ENCODE assay signal across 1 cellular context in the genomic region with DNA sequence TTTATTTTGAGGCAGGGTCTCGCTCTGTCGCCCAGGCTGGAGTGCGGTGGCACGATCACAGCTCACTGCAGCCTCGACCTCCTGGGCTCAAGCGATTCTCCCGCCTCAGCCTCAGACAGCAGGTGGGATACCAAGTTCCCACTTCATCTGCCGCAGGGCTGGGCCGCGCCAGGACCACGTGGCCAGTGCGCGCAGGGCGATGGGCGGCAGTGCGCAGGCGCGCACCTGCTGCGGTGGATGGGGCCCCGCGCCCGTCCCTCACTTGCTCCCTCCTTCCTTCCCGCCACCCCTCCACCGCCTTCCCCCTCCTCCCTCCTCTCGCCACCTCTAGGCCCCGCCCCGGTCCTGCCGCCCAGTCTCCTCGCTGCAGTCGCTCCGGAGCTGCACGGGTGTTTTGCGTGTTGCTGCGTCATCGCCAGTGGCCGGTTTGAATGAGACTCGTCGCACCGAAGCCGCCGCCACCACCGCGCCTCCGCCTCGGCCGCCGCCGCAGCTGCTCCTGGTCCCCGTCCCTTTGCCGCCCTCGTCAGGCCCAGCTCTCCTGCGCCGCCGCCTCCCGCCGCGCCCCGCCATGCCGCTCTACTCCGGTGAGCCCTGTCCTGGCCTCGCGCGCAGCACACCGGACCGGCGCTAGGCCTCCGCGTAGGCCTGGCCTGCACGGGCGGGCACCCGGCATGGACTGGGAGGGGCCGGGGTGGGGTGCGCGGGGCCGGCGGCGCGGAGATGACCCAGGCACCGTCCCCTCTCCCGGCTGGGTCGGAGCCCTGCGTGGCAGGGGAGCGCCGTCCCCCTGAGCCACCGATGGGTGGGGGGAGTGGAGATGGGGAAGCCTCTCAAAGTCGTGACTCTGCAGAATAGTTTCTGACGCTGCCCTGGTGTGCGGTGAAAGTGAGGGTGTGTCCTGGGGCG.
TF ChIP-seq lines count a peak whose summit lies in the region.

A gene (plus strand): TSS at position 430 of the 909 bp plus-strand sequence. CDS start 142 bp downstream, at position 572.

TF ChIP-seq in GM12878, 131 proteins besides CTCF, POLR2A, EP300 and RAD21 (continued from another document):
- TF ChIP-seq, protein P1, sequence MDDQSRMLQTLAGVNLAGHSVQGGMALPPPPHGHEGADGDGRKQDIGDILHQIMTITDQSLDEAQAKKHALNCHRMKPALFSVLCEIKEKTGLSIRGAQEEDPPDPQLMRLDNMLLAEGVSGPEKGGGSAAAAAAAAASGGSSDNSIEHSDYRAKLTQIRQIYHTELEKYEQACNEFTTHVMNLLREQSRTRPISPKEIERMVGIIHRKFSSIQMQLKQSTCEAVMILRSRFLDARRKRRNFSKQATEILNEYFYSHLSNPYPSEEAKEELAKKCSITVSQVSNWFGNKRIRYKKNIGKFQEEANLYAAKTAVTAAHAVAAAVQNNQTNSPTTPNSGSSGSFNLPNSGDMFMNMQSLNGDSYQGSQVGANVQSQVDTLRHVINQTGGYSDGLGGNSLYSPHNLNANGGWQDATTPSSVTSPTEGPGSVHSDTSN (IDR thresholded peaks at IDR 0.05; ENCODE audit: insufficient replicate concordance, low read depth, low read length), result peak; percentile 89
- TF ChIP-seq TAF1 (IDR thresholded peaks at IDR 0.05; ENCODE audit: borderline replicate concordance, low read depth, low read length), result no peak
- TF ChIP-seq, protein P2, sequence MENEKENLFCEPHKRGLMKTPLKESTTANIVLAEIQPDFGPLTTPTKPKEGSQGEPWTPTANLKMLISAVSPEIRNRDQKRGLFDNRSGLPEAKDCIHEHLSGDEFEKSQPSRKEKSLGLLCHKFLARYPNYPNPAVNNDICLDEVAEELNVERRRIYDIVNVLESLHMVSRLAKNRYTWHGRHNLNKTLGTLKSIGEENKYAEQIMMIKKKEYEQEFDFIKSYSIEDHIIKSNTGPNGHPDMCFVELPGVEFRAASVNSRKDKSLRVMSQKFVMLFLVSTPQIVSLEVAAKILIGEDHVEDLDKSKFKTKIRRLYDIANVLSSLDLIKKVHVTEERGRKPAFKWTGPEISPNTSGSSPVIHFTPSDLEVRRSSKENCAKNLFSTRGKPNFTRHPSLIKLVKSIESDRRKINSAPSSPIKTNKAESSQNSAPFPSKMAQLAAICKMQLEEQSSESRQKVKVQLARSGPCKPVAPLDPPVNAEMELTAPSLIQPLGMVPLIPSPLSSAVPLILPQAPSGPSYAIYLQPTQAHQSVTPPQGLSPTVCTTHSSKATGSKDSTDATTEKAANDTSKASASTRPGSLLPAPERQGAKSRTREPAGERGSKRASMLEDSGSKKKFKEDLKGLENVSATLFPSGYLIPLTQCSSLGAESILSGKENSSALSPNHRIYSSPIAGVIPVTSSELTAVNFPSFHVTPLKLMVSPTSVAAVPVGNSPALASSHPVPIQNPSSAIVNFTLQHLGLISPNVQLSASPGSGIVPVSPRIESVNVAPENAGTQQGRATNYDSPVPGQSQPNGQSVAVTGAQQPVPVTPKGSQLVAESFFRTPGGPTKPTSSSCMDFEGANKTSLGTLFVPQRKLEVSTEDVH (IDR thresholded peaks at IDR 0.05; ENCODE audit: low read depth, partially characterized antibody), result no peak
- TF ChIP-seq, protein P3, sequence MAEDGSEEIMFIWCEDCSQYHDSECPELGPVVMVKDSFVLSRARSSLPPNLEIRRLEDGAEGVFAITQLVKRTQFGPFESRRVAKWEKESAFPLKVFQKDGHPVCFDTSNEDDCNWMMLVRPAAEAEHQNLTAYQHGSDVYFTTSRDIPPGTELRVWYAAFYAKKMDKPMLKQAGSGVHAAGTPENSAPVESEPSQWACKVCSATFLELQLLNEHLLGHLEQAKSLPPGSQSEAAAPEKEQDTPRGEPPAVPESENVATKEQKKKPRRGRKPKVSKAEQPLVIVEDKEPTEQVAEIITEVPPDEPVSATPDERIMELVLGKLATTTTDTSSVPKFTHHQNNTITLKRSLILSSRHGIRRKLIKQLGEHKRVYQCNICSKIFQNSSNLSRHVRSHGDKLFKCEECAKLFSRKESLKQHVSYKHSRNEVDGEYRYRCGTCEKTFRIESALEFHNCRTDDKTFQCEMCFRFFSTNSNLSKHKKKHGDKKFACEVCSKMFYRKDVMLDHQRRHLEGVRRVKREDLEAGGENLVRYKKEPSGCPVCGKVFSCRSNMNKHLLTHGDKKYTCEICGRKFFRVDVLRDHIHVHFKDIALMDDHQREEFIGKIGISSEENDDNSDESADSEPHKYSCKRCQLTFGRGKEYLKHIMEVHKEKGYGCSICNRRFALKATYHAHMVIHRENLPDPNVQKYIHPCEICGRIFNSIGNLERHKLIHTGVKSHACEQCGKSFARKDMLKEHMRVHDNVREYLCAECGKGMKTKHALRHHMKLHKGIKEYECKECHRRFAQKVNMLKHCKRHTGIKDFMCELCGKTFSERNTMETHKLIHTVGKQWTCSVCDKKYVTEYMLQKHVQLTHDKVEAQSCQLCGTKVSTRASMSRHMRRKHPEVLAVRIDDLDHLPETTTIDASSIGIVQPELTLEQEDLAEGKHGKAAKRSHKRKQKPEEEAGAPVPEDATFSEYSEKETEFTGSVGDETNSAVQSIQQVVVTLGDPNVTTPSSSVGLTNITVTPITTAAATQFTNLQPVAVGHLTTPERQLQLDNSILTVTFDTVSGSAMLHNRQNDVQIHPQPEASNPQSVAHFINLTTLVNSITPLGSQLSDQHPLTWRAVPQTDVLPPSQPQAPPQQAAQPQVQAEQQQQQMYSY (CRISPR knock-in tag; IDR thresholded peaks at IDR 0.05), result no peak
- no peak; the same call in 1 of the 2 replicates for TF ChIP-seq NR2F1 (conservative IDR thresholded peaks at IDR 0.05)
- TF ChIP-seq GATAD2B (conservative IDR thresholded peaks at IDR 0.05; ENCODE audit: low read depth), result peak; percentile 85; the same call in 1 of the 2 replicates
- TF ChIP-seq SREBF2 (IDR thresholded peaks at IDR 0.05; ENCODE audit: low read length), result 0 out of 2 replicates have a peak, but pooled peaks have one; percentile 20
- TF ChIP-seq HDAC2 (IDR thresholded peaks at IDR 0.05), result no peak
- TF ChIP-seq, protein P4, sequence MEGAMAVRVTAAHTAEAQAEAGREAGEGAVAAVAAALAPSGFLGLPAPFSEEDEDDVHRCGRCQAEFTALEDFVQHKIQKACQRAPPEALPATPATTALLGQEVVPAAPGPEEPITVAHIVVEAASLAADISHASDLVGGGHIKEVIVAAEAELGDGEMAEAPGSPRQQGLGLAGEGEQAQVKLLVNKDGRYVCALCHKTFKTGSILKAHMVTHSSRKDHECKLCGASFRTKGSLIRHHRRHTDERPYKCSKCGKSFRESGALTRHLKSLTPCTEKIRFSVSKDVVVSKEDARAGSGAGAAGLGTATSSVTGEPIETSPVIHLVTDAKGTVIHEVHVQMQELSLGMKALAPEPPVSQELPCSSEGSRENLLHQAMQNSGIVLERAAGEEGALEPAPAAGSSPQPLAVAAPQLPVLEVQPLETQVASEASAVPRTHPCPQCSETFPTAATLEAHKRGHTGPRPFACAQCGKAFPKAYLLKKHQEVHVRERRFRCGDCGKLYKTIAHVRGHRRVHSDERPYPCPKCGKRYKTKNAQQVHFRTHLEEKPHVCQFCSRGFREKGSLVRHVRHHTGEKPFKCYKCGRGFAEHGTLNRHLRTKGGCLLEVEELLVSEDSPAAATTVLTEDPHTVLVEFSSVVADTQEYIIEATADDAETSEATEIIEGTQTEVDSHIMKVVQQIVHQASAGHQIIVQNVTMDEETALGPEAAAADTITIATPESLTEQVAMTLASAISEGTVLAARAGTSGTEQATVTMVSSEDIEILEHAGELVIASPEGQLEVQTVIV (IDR thresholded peaks at IDR 0.05; ENCODE audit: borderline replicate concordance, partially characterized antibody), result no peak
- no peak for TF ChIP-seq POU2F2 (IDR thresholded peaks at IDR 0.05; ENCODE audit: borderline replicate concordance, low read depth, low read length)
- no peak for TF ChIP-seq ESRRA (IDR thresholded peaks at IDR 0.05; ENCODE audit: low read length)
- TF ChIP-seq RCOR1 (conservative IDR thresholded peaks at IDR 0.05; ENCODE audit: low read depth, low read length), result no peak
- TF ChIP-seq MYC (IDR thresholded peaks at IDR 0.05; ENCODE audit: insufficient read depth, insufficient read length, insufficient replicate concordance, low read length, severe bottlenecking), result peak; percentile 58
- TF ChIP-seq ATF7 (IDR thresholded peaks at IDR 0.05; ENCODE audit: low read depth), result no peak
